Comparison of ENCODE assay signal across 22 cellular contexts in the genomic region with DNA sequence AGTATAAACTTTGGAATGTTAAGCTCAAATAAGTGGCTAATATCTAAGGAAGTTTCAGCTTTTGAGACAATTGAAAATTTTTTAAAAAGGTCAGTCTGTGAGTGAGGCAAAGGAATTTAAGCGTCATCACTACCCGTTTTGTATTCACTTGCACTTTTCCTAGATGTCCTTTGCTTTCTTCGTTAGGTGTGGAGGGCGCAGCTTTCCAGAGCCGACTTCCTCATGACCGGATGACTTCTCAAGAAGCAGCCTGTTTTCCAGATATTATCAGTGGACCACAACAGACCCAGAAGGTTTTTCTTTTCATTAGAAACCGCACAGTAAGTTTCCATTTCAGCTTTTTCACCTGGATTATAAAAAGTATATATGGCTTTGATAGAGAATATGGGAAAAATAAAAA. TPM values are rescaled to one million over a fixed set of nuclear protein-coding genes. Genes with fewer than 3 reads are reported as not detected.
DNase-seq lines count a peak whose midpoint lies in the region; FAIRE-seq and TF ChIP-seq lines count a peak whose summit lies in the region.
"Had no signal": no experiment of that assay in that cellular context is flagged by ENCODE, and none has a peak within 500 bp of the region (broad histone marks: within the 10 kb centered on the region; RNA-seq: fewer than 3 reads in every experiment).

No MANE protein-coding gene starts in this region.

- no peaks in the 10 kb centered on the region for H3K9me3 Mint-ChIP-seq in CD8-positive, alpha-beta memory T cell
- no peaks in the 10 kb centered on the region for H3K9me3 Mint-ChIP-seq in activated CD4-positive, alpha-beta memory T cell treated with anti-CD3 and anti-CD28 coated beads, Interleukin-2, amount 10 ng/mL, durations not matched to agents 7 days and 5 days
- H3K9me3 Mint-ChIP-seq: CD14-positive monocyte; CD4-positive, alpha-beta memory T cell; GM23338; HFFc6 had no signal

- peaks cover 32% of the 10 kb centered on the region for H3K79me2 ChIP-seq in endothelial cell of umbilical vein (ENCODE audit: control insufficient read depth, insufficient read depth, low read length)

- no peak for DNase-seq in CD8-positive, alpha-beta memory T cell
- DNase-seq in SK-N-MC (ENCODE audit: low read depth, low spot score) (no peak), endothelial cell of umbilical vein (ENCODE audit: low read depth, low spot score) (peak; percentile 89), retinal pigment epithelial cell (ENCODE audit: low read depth) (peak; percentile 32), posterior vena cava (ENCODE audit: low spot score) (no peak), UCSD-AML1 (lab: John Stamatoyannopoulos, UW; ENCODE audit: unreplicated experiment) (no peak)
- DNase-seq in activated CD4-positive, alpha-beta memory T cell treated with anti-CD3 and anti-CD28 coated beads, Interleukin-2, amount 10 ng/mL, durations not matched to agents 7 days and 5 days, result no peak
- DNase-seq: 8988T; Calu3; CD4-positive, alpha-beta memory T cell; DMS79 treated with DMSO at 0.1 percent for 48 hours; GF-D8; HCEC 1CT; HFFc6 had no signal

- no peak for FAIRE-seq in endothelial cell of umbilical vein (lab: Jason Lieb, UNC)
- FAIRE-seq: H54 had no signal

- no peak overlapping the region for H3K4me3 ChIP-seq in CD8-positive, alpha-beta memory T cell (ENCODE audit: low read length)
- no peak overlapping the region for H3K4me3 ChIP-seq in SK-N-MC
- no peak overlapping the region for H3K4me3 ChIP-seq in endothelial cell of umbilical vein (replicated peaks in 1 of 3; ENCODE audit: insufficient read depth in 1 of 3, low read depth in 1 of 3, low read length in 3 of 3)
- no peak overlapping the region for H3K4me3 ChIP-seq in retinal pigment epithelial cell (ENCODE audit: low read length)
- H3K4me3 ChIP-seq: BLaER1, GM23338 had no signal

- no peaks in the 10 kb centered on the region for H3K27me3 ChIP-seq in CD8-positive, alpha-beta memory T cell (ENCODE audit: insufficient read depth, low read length, poor library complexity, severe bottlenecking)
- H3K27me3 ChIP-seq in endothelial cell of umbilical vein (ENCODE audit: control insufficient read depth in 2 of 2, insufficient read depth in 2 of 2, low read length in 2 of 2), result no peaks in the 10 kb centered on the region
- H3K27me3 ChIP-seq: BLaER1 had no signal

- H3K27me3 Mint-ChIP-seq in CD8-positive, alpha-beta memory T cell, result no peaks in the 10 kb centered on the region
- no peaks in the 10 kb centered on the region for H3K27me3 Mint-ChIP-seq in activated CD4-positive, alpha-beta memory T cell treated with anti-CD3 and anti-CD28 coated beads, Interleukin-2, amount 10 ng/mL, durations not matched to agents 7 days and 5 days
- H3K27me3 Mint-ChIP-seq: CD4-positive, alpha-beta memory T cell had no signal

- H3K9me3 ChIP-seq in CD8-positive, alpha-beta memory T cell (ENCODE audit: low read length), result no peaks in the 10 kb centered on the region
- H3K9me3 ChIP-seq in SK-N-MC (ENCODE audit: low read depth, low read length), result no peaks in the 10 kb centered on the region
- no peaks in the 10 kb centered on the region for H3K9me3 ChIP-seq in endothelial cell of umbilical vein (replicated peaks; ENCODE audit: control insufficient read depth, insufficient read depth, low read length)
- H3K9me3 ChIP-seq: BLaER1 had no signal

- TF ChIP-seq POLR2A in endothelial cell of umbilical vein (IDR thresholded peaks at IDR 0.05; ENCODE audit: low read depth, low read length), result no peak

- TF ChIP-seq CTCF in endothelial cell of umbilical vein (IDR thresholded peaks at IDR 0.05; ENCODE audit: extremely low read depth in 1 of 2, insufficient read depth in 1 of 2, low read depth in 1 of 2, low read length in 2 of 2) (no peak), retinal pigment epithelial cell (conservative IDR thresholded peaks at IDR 0.05; ENCODE audit: low read depth, low read length) (no peak)

- no peak overlapping the region for H3K4me3 Mint-ChIP-seq in CD8-positive, alpha-beta memory T cell
- no peak overlapping the region for H3K4me3 Mint-ChIP-seq in activated CD4-positive, alpha-beta memory T cell treated with anti-CD3 and anti-CD28 coated beads, Interleukin-2, amount 10 ng/mL, durations not matched to agents 7 days and 5 days
- H3K4me3 Mint-ChIP-seq: CD14-positive monocyte; CD4-positive, alpha-beta memory T cell; GM23338; HFFc6 had no signal

- dilution Hi-C loops in endothelial cell of umbilical vein (cut with MboI; ENCODE audit: extremely low pct_ligation_motif_present, low sequenced_read_pairs), result no loop called here

- peak overlapping the region; percentile 21 for H3K4me2 ChIP-seq in endothelial cell of umbilical vein (ENCODE audit: insufficient read depth, low read length)
- H3K4me2 ChIP-seq: BLaER1, GM23338 had no signal

- no peak overlapping the region for H2AFZ ChIP-seq in endothelial cell of umbilical vein (ENCODE audit: low read depth, low read length)
- H2AFZ ChIP-seq: GM23338 had no signal

- peaks cover 9 to 26% (median 10%) of the 10 kb centered on the region in 3 donors for H3K4me1 Mint-ChIP-seq in CD8-positive, alpha-beta memory T cell
- H3K4me1 Mint-ChIP-seq in activated CD4-positive, alpha-beta memory T cell treated with anti-CD3 and anti-CD28 coated beads, Interleukin-2, amount 10 ng/mL, durations not matched to agents 7 days and 5 days, result peaks cover 16% of the 10 kb centered on the region
- H3K4me1 Mint-ChIP-seq: CD14-positive monocyte had no signal

- intact Hi-C loops in endothelial cell of umbilical vein (cut with micrococcal nuclease), result no loop called here
- intact Hi-C loops in posterior vena cava (cut with DNase I), result no loop called here

- POLR2A ChIA-PET in CD8-positive, alpha-beta memory T cell (lab: Charles Lee), result no interaction called here
- POLR2A ChIA-PET in endothelial cell of umbilical vein (lab: Charles Lee), result no interaction called here
- POLR2A ChIA-PET in activated CD4-positive, alpha-beta memory T cell treated with anti-CD3 and anti-CD28 coated beads, Interleukin-2, amount 10 ng/mL, durations not matched to agents 7 days and 5 days (lab: Charles Lee), result no interaction called here

- H3K9ac ChIP-seq in SK-N-MC (ENCODE audit: insufficient read length), result no peak overlapping the region
- peak overlapping the region; percentile 39 for H3K9ac ChIP-seq in endothelial cell of umbilical vein (replicated peaks; ENCODE audit: extremely low read depth, insufficient read depth, low read length)
- H3K9ac ChIP-seq: BLaER1 had no signal

- no TSS peak for BruUV-seq in endothelial cell of umbilical vein (replicated peaks; lab: Mats Ljungman, UMichigan)

- H3K27ac Mint-ChIP-seq in CD8-positive, alpha-beta memory T cell, result no peak overlapping the region
- H3K27ac Mint-ChIP-seq in activated CD4-positive, alpha-beta memory T cell treated with anti-CD3 and anti-CD28 coated beads, Interleukin-2, amount 10 ng/mL, durations not matched to agents 7 days and 5 days, result no peak overlapping the region
- H3K27ac Mint-ChIP-seq: CD14-positive monocyte, HFFc6 had no signal

- H3K9me1 ChIP-seq in endothelial cell of umbilical vein (replicated peaks; ENCODE audit: control insufficient read depth, extremely low read depth, insufficient read depth, low read length), result no peaks in the 10 kb centered on the region

- H3K27ac ChIP-seq in CD8-positive, alpha-beta memory T cell (ENCODE audit: low read depth, low read length), result peak overlapping the region; percentile 10
- 0 out of 2 replicates have a peak overlapping the region, but pooled peaks have one; percentile 21 for H3K27ac ChIP-seq in SK-N-MC
- H3K27ac ChIP-seq in endothelial cell of umbilical vein (ENCODE audit: insufficient read depth, low read depth, low read length), result peak overlapping the region; percentile 48
- H3K27ac ChIP-seq: BLaER1, HL-60 had no signal

- peaks cover 6 to 52% (median 25%) of the 10 kb centered on the region in 3 donors for H3K36me3 Mint-ChIP-seq in CD8-positive, alpha-beta memory T cell
- H3K36me3 Mint-ChIP-seq in activated CD4-positive, alpha-beta memory T cell treated with anti-CD3 and anti-CD28 coated beads, Interleukin-2, amount 10 ng/mL, durations not matched to agents 7 days and 5 days (ENCODE audit: low read depth), result peaks cover 9% of the 10 kb centered on the region

- CTCF ChIA-PET in CD8-positive, alpha-beta memory T cell (lab: Charles Lee), result interaction anchor here (0.9 kb wide), 1 partner anchor 26 kb away, joined by 3 read pairs; no protein-coding TSS in a partner anchor
- CTCF ChIA-PET in endothelial cell of umbilical vein (lab: Charles Lee), result interaction anchor here (0.9 to 2.0 kb wide), 8 partner anchors 8 to 134 kb away, joined by 3 to 6 read pairs (median 4); a partner anchor contains a TSS
- CTCF ChIA-PET in activated CD4-positive, alpha-beta memory T cell treated with anti-CD3 and anti-CD28 coated beads, Interleukin-2, amount 10 ng/mL, durations not matched to agents 7 days and 5 days (lab: Charles Lee), result interaction anchor here (1.6 kb wide), 1 partner anchor 134 kb away, joined by 4 read pairs; no protein-coding TSS in a partner anchor

- H3K4me1 ChIP-seq in CD8-positive, alpha-beta memory T cell (ENCODE audit: insufficient read depth, low read length), result no peaks in the 10 kb centered on the region
- H3K4me1 ChIP-seq in endothelial cell of umbilical vein (ENCODE audit: control insufficient read depth, extremely low read depth, insufficient read depth, low read length), result peaks cover 16% of the 10 kb centered on the region
- H3K4me1 ChIP-seq: BLaER1 had no signal

- peaks cover 2% of the 10 kb centered on the region for H4K20me1 ChIP-seq in endothelial cell of umbilical vein (replicated peaks; ENCODE audit: control insufficient read depth, extremely low read depth, insufficient read depth, low read length)

- peaks cover 13% of the 10 kb centered on the region for H3K36me3 ChIP-seq in CD8-positive, alpha-beta memory T cell (ENCODE audit: insufficient read depth, low read length)
- H3K36me3 ChIP-seq in SK-N-MC (ENCODE audit: insufficient read depth, low read length) (peaks cover 74% of the 10 kb centered on the region), endothelial cell of umbilical vein (ENCODE audit: control insufficient read depth in 2 of 2, extremely low read depth in 1 of 2, insufficient read depth in 2 of 2, low read length in 2 of 2) (peaks cover 0 to 2% of the 10 kb centered on the region in 2 experiments)

RNA-seq across cellular contexts. Expression of a gene that starts 30.9 kb away (rescaled TPM):
- 10 to 100 TPM; 57.5 to 59.9 TPM for total RNA-seq in CD8-positive, alpha-beta memory T cell
- polyA plus RNA-seq in CD8-positive, alpha-beta memory T cell, result 49.4 TPM
- 105 and 111 TPM in 2 replicates for total RNA-seq in endothelial cell of umbilical vein
- 79.3 and 111 TPM in 2 replicates for polyA plus RNA-seq in endothelial cell of umbilical vein
- 84.3 and 94.3 TPM in 2 replicates for polyA plus RNA-seq in endothelial cell of umbilical vein (2011; cell fraction: cytosol; rRNA removed)
- polyA plus RNA-seq in endothelial cell of umbilical vein (2011; cell fraction: nucleus; rRNA removed), result 121 and 154 TPM in 2 replicates
- polyA plus RNA-seq in endothelial cell of umbilical vein (2012), result 77.8 and 109 TPM in 2 replicates
- 130 and 135 TPM in 2 replicates for polyA minus RNA-seq in endothelial cell of umbilical vein
- polyA minus RNA-seq in endothelial cell of umbilical vein (2011; cell fraction: cytosol; rRNA and poly(A)+ RNA removed), result 47.1 TPM
- 40.2 and 49.8 TPM in 2 replicates for polyA minus RNA-seq in endothelial cell of umbilical vein (2011; cell fraction: nucleus; rRNA and poly(A)+ RNA removed)
- 10 to 100 TPM; 31.1 to 34.0 TPM for total RNA-seq in posterior vena cava
- 10 to 100 TPM; 50.6 to 51.6 TPM for total RNA-seq in activated CD4-positive, alpha-beta memory T cell treated with anti-CD3 and anti-CD28 coated beads, Interleukin-2, amount 10 ng/mL, durations not matched to agents 7 days and 5 days

RNA-seq across cellular contexts. Expression of a gene that starts 34.5 kb away (rescaled TPM):
- not detected for total RNA-seq in CD8-positive, alpha-beta memory T cell
- not detected for polyA plus RNA-seq in CD8-positive, alpha-beta memory T cell
- total RNA-seq in endothelial cell of umbilical vein (not detected in 2 replicates), posterior vena cava (not detected)
- polyA plus RNA-seq in endothelial cell of umbilical vein, result not detected in 2 replicates
- polyA plus RNA-seq in endothelial cell of umbilical vein (2011; cell fraction: cytosol; rRNA removed), result not detected in 2 replicates
- polyA plus RNA-seq in endothelial cell of umbilical vein (2011; cell fraction: nucleus; rRNA removed), result not detected in 2 replicates
- polyA plus RNA-seq in endothelial cell of umbilical vein (2012), result not detected in 2 replicates
- polyA minus RNA-seq in endothelial cell of umbilical vein, result not detected in 2 replicates
- polyA minus RNA-seq in endothelial cell of umbilical vein (2011; cell fraction: cytosol; rRNA and poly(A)+ RNA removed), result not detected
- not detected in 2 replicates for polyA minus RNA-seq in endothelial cell of umbilical vein (2011; cell fraction: nucleus; rRNA and poly(A)+ RNA removed)
- not detected for total RNA-seq in activated CD4-positive, alpha-beta memory T cell treated with anti-CD3 and anti-CD28 coated beads, Interleukin-2, amount 10 ng/mL, durations not matched to agents 7 days and 5 days
- total RNA-seq: A673, Calu3, GM23338, HFFc6, HT1080 had no signal
- polyA plus RNA-seq: AG04450; CD14-positive monocyte; CD4-positive, alpha-beta memory T cell had no signal

Comparison
In these comparisons a context has a peak if more than half of its experiments do, and no peak if none do; other contexts are left out.
1. DNase-seq: peak in endothelial cell of umbilical vein (single experiment) and retinal pigment epithelial cell (single experiment); none in CD8-positive, alpha-beta memory T cell (0 of 5), SK-N-MC (single experiment), posterior vena cava (single experiment), activated CD4-positive, alpha-beta memory T cell treated with anti-CD3 and anti-CD28 coated beads, Interleukin-2, amount 10 ng/mL, durations not matched to agents 7 days and 5 days (single experiment) and UCSD-AML1 (single experiment).
2. Peak in every context shown above with its lines, with median percentiles within 50 percentile points of each other: H3K27ac ChIP-seq.